ENCODE assay signal across 1 cellular context in the genomic region with DNA sequence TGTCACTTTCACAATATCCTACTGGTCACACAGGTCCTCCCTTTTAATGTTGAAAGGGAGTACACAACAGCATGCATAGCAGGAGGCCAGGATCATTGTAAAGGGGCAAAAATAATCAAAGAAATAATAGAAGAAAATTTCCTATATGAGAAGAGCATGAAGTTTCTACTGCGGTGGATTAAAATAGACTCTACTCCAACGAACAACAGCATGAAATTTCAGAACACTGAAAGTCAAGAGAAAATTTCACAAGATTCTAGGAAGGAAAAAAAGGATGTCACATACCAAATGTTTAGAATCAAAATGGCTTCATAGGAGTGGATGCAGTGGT.
TF ChIP-seq lines count a peak whose summit lies in the region.

No MANE protein-coding gene starts in this region.

TF ChIP-seq in GM12878, 131 proteins besides CTCF, POLR2A, EP300 and RAD21 (continued from another document):
- TF ChIP-seq, protein P1, sequence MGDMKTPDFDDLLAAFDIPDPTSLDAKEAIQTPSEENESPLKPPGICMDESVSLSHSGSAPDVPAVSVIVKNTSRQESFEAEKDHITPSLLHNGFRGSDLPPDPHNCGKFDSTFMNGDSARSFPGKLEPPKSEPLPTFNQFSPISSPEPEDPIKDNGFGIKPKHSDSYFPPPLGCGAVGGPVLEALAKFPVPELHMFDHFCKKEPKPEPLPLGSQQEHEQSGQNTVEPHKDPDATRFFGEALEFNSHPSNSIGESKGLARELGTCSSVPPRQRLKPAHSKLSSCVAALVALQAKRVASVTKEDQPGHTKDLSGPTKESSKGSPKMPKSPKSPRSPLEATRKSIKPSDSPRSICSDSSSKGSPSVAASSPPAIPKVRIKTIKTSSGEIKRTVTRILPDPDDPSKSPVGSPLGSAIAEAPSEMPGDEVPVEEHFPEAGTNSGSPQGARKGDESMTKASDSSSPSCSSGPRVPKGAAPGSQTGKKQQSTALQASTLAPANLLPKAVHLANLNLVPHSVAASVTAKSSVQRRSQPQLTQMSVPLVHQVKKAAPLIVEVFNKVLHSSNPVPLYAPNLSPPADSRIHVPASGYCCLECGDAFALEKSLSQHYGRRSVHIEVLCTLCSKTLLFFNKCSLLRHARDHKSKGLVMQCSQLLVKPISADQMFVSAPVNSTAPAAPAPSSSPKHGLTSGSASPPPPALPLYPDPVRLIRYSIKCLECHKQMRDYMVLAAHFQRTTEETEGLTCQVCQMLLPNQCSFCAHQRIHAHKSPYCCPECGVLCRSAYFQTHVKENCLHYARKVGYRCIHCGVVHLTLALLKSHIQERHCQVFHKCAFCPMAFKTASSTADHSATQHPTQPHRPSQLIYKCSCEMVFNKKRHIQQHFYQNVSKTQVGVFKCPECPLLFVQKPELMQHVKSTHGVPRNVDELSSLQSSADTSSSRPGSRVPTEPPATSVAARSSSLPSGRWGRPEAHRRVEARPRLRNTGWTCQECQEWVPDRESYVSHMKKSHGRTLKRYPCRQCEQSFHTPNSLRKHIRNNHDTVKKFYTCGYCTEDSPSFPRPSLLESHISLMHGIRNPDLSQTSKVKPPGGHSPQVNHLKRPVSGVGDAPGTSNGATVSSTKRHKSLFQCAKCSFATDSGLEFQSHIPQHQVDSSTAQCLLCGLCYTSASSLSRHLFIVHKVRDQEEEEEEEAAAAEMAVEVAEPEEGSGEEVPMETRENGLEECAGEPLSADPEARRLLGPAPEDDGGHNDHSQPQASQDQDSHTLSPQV (IDR thresholded peaks at IDR 0.05) = no peak
- TF ChIP-seq, protein P2, sequence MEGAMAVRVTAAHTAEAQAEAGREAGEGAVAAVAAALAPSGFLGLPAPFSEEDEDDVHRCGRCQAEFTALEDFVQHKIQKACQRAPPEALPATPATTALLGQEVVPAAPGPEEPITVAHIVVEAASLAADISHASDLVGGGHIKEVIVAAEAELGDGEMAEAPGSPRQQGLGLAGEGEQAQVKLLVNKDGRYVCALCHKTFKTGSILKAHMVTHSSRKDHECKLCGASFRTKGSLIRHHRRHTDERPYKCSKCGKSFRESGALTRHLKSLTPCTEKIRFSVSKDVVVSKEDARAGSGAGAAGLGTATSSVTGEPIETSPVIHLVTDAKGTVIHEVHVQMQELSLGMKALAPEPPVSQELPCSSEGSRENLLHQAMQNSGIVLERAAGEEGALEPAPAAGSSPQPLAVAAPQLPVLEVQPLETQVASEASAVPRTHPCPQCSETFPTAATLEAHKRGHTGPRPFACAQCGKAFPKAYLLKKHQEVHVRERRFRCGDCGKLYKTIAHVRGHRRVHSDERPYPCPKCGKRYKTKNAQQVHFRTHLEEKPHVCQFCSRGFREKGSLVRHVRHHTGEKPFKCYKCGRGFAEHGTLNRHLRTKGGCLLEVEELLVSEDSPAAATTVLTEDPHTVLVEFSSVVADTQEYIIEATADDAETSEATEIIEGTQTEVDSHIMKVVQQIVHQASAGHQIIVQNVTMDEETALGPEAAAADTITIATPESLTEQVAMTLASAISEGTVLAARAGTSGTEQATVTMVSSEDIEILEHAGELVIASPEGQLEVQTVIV (IDR thresholded peaks at IDR 0.05; ENCODE audit: borderline replicate concordance, partially characterized antibody) = no peak
- TF ChIP-seq ZNF274 (IDR thresholded peaks at IDR 0.05; ENCODE audit: insufficient read depth, insufficient read length) (no peak), MEF2B (IDR thresholded peaks at IDR 0.05; ENCODE audit: partially characterized antibody, poor library complexity, severe bottlenecking) (no peak), NR2F1 (conservative IDR thresholded peaks at IDR 0.05) (no peak), FOXK2 (IDR thresholded peaks at IDR 0.05) (no peak), RCOR1 (conservative IDR thresholded peaks at IDR 0.05; ENCODE audit: low read depth, low read length) (no peak), DPF2 (IDR thresholded peaks at IDR 0.05) (no peak)
- TF ChIP-seq, protein P3, sequence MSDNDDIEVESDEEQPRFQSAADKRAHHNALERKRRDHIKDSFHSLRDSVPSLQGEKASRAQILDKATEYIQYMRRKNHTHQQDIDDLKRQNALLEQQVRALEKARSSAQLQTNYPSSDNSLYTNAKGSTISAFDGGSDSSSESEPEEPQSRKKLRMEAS (IDR thresholded peaks at IDR 0.05; ENCODE audit: low read depth, low read length) = no peak
